Comparison of ENCODE assay signal across 9 cellular contexts in genomic region chr2:197502201-197502600, GRCh38. TPM values are rescaled to one million over a fixed set of nuclear protein-coding genes. Genes with fewer than 3 reads are reported as not detected.
DNase-seq lines count a peak whose midpoint lies in the region; ATAC-seq, FAIRE-seq and TF ChIP-seq lines count a peak whose summit lies in the region.
"Had no signal": no experiment of that assay in that cellular context is flagged by ENCODE, and none has a peak within 500 bp of the region (broad histone marks: within the 10 kb centered on the region; RNA-seq: fewer than 3 reads in every experiment).

No MANE protein-coding gene starts in this region.

- peaks cover 2 to 17% of the 10 kb centered on the region in 2 experiments for H3K36me3 ChIP-seq in GM12878 (ENCODE audit: control insufficient read depth in 2 of 2, insufficient read depth in 2 of 2, low read length in 1 of 2)
- H3K36me3 ChIP-seq in mesendoderm (ENCODE audit: control insufficient read depth, insufficient read depth, low read length): no peaks in the 10 kb centered on the region

- no peak for FAIRE-seq in GM12878 (lab: Jason Lieb, UNC)

- no peaks in the 10 kb centered on the region for H3K4me1 ChIP-seq in GM12878 (ENCODE audit: control insufficient read depth, insufficient read depth, low read length)
- H3K4me1 ChIP-seq in mesendoderm (ENCODE audit: control insufficient read depth, low read depth, low read length): peaks cover 2% of the 10 kb centered on the region

- H3K56ac ChIP-seq in mesendoderm (ENCODE audit: low read length): peak overlapping the region; percentile 58

- H3K9ac ChIP-seq in GM12878 (ENCODE audit: control insufficient read depth, insufficient read depth, low read length) (peak overlapping the region; percentile 97), mesendoderm (ENCODE audit: low read length) (peak overlapping the region; percentile 38)

- H3K4me2 ChIP-seq in GM12878 (ENCODE audit: control insufficient read depth, insufficient read depth): peak overlapping the region; percentile 96
- H3K4me2 ChIP-seq in mesendoderm (ENCODE audit: low read length): peak overlapping the region; percentile 30

- no peak overlapping the region for H2AFZ ChIP-seq in GM12878 (ENCODE audit: control insufficient read depth, low read depth, low read length)

- DNase-seq in AG04450 (ENCODE audit: low read depth, low spot score): no peak
- no peak for DNase-seq in HL-60 (ENCODE audit: low read depth in 1 of 2, low spot score in 1 of 2)
- DNase-seq in GM12878 (ENCODE audit: low read depth, low spot score): no peak
- no peak for DNase-seq in mesendoderm
- no peak for DNase-seq in NCI-H748 (lab: John Stamatoyannopoulos, UW; ENCODE audit: unreplicated experiment)
- no peak for DNase-seq in NCI-H1694 (lab: John Stamatoyannopoulos, UW)
- DNase-seq in inferior parietal cortex (ENCODE audit: extremely low spot score): no peak
- DNase-seq: posterior cingulate gyrus had no signal

- SMC1A ChIA-PET in GM12878 (lab: Charles Lee; ENCODE audit: uncharacterized antibody, unreplicated experiment): interaction anchor here (0.6 to 5.0 kb wide), 9 partner anchors 11 to 277 kb away, joined by 3 to 34 read pairs (median 4); partner anchors contain the start of genes COQ10B, MOB4 and SF3B1

- no peak overlapping the region for H3K4ac ChIP-seq in mesendoderm (ENCODE audit: low read depth, low read length)

- CTCF ChIA-PET in AG04450 (lab: Charles Lee): interaction anchor here (1.4 kb wide), 1 partner anchor 14 kb away, joined by 3 read pairs; the partner anchor contains the start of gene MOB4
- CTCF ChIA-PET in GM12878 (lab: Yijun Ruan, JAX): interaction anchor here (0.6 to 1.3 kb wide), 4 partner anchors 12 to 648 kb away, joined by 3 to 4 read pairs (median 4); no protein-coding TSS in a partner anchor

- no peak overlapping the region for H4K5ac ChIP-seq in mesendoderm (ENCODE audit: low read length)

- H3K4me3 ChIP-seq in AG04450 (ENCODE audit: low read depth, low read length): 0 out of 2 replicates have a peak overlapping the region, but pooled peaks have one; percentile 7
- H3K4me3 ChIP-seq in HL-60 (replicated peaks; ENCODE audit: insufficient read depth, low read length): peak overlapping the region; percentile 81
- peak overlapping the region; percentile 81 for H3K4me3 ChIP-seq in GM12878
- H3K4me3 ChIP-seq in mesendoderm (ENCODE audit: low read length): peak overlapping the region; percentile 6

- no peak overlapping the region for H2BK120ac ChIP-seq in mesendoderm (ENCODE audit: low read depth, low read length)

- no peak overlapping the region for H2BK15ac ChIP-seq in mesendoderm (replicated peaks; ENCODE audit: low read depth)

- RAD21 ChIA-PET in GM12878 (lab: Charles Lee; ENCODE audit: unreplicated experiment): interaction anchor here (0.7 to 5.5 kb wide), 5 partner anchors 13 to 1373 kb away, joined by 3 to 47 read pairs (median 7); partner anchors contain the start of genes COQ10B, MARS2 and MOB4

- H4K20me1 ChIP-seq in GM12878 (ENCODE audit: control insufficient read depth, insufficient read depth): no peaks in the 10 kb centered on the region

- no peak overlapping the region for H3K27ac ChIP-seq in AG04450 (ENCODE audit: low read depth, low read length)
- H3K27ac ChIP-seq in HL-60 (replicated peaks): 0 out of 2 replicates have a peak overlapping the region, but pooled peaks have one; percentile 6
- 0 out of 2 replicates have a peak overlapping the region, but pooled peaks have one; percentile 20 for H3K27ac ChIP-seq in GM12878 (ENCODE audit: control insufficient read depth, insufficient read depth)
- no peak overlapping the region for H3K27ac ChIP-seq in mesendoderm (ENCODE audit: low read depth, low read length)

- no peak overlapping the region for H2BK5ac ChIP-seq in mesendoderm (ENCODE audit: low read length)

- BruUV-seq in GM12878 (replicated peaks; lab: Mats Ljungman, UMichigan): no TSS peak

- no peak for TF ChIP-seq RAD21 in GM12878 (IDR thresholded peaks at IDR 0.05; ENCODE audit: insufficient read depth, low read depth, low read length)

- POLR2A ChIA-PET in AG04450 (lab: Yijun Ruan, JAX): interaction anchor here (0.7 kb wide), 1 partner anchor 49 kb away, joined by 3 read pairs; the partner anchor contains the start of gene COQ10B
- POLR2A ChIA-PET in GM12878 (lab: Charles Lee): interaction anchor here (0.8 to 12.1 kb wide), 7 partner anchors 11 to 203 kb away, joined by 3 to 156 read pairs (median 24); partner anchors contain the start of genes COQ10B, MARS2, MOB4 and SF3B1

- H3K79me2 ChIP-seq in GM12878 (ENCODE audit: control insufficient read depth, insufficient read depth, low read length): peaks cover 72% of the 10 kb centered on the region
- H3K79me2 ChIP-seq in mesendoderm (ENCODE audit: control insufficient read depth, insufficient read depth, low read length): peaks cover 53% of the 10 kb centered on the region

- TF ChIP-seq POLR2A in GM12878 (IDR thresholded peaks at IDR 0.05; ENCODE audit: low read depth, low read length): no peak

- no peak overlapping the region for H3K18ac ChIP-seq in mesendoderm (ENCODE audit: low read length)

- H4K8ac ChIP-seq in mesendoderm (ENCODE audit: low read depth, low read length): no peak overlapping the region

- in situ Hi-C loops in GM12878 (cut with MboI): no loop called here

- peaks cover 5% of the 10 kb centered on the region for H3K79me1 ChIP-seq in mesendoderm (ENCODE audit: low read length)

- 95% methylated on average over 4 of the region's 4 CpGs for WGBS in GM12878 (ENCODE audit: insufficient coverage, insufficient replicate concordance, low lambda C conversion rate, missing lambda C conversion rate)
- no CpG with 5 or more reads among the region's 4 CpGs for WGBS in mesendoderm (ENCODE audit: extremely low coverage, insufficient coverage, low lambda C conversion rate)

- intact Hi-C loops in GM12878 (cut with micrococcal nuclease; ENCODE audit: unreplicated experiment): no loop called here

- ATAC-seq in GM12878 (no peak), HG02759 (IDR thresholded peaks at IDR 0.05; ENCODE audit: unreplicated experiment) (no peak)

- H3K9me3 ChIP-seq in AG04450 (ENCODE audit: control insufficient read depth, insufficient read depth, low read length) (no peaks in the 10 kb centered on the region; the same call in 1 of the 2 replicates), GM12878 (replicated peaks; ENCODE audit: control insufficient read depth, insufficient read depth, low read length) (no peaks in the 10 kb centered on the region)

- H2AK5ac ChIP-seq in mesendoderm (ENCODE audit: low read length): no peak overlapping the region

- TF ChIP-seq EP300 in GM12878 (IDR thresholded peaks at IDR 0.05; ENCODE audit: borderline replicate concordance in 1 of 2, control insufficient read depth in 1 of 2, low read depth in 2 of 2, low read length in 2 of 2): no peak

- TF ChIP-seq CTCF in AG04450 (IDR thresholded peaks at IDR 0.05; ENCODE audit: low read depth, low read length) (no peak), HL-60 (IDR thresholded peaks at IDR 0.05; ENCODE audit: insufficient read depth, low read length) (no peak), GM12878 (IDR thresholded peaks at IDR 0.05 in 2 of 3, conservative IDR thresholded peaks at IDR 0.05 in 1 of 3; ENCODE audit: control insufficient read depth in 2 of 3, extremely low read depth in 1 of 3, insufficient read depth in 1 of 3, low read depth in 3 of 3, low read length in 3 of 3) (no peak)

- H3K27me3 ChIP-seq in AG04450 (ENCODE audit: control insufficient read depth, insufficient read depth, low read length): no peaks in the 10 kb centered on the region
- H3K27me3 ChIP-seq in HL-60 (ENCODE audit: insufficient read depth, poor library complexity, severe bottlenecking): no peaks in the 10 kb centered on the region
- H3K27me3 ChIP-seq in GM12878 (replicated peaks in 1 of 2; ENCODE audit: control insufficient read depth in 2 of 2, insufficient read depth in 2 of 2, low read length in 1 of 2): no peaks in the 10 kb centered on the region
- H3K27me3 ChIP-seq in mesendoderm (ENCODE audit: insufficient read depth, low read length, poor library complexity): no peaks in the 10 kb centered on the region

- no peak overlapping the region for H3K23ac ChIP-seq in mesendoderm (ENCODE audit: low read length)

RNA-seq across cellular contexts. Expression of gene HSPE1, which starts 2.0 kb away (rescaled TPM):
- polyA plus RNA-seq in AG04450 (2011; rRNA removed) (81.2 and 134 TPM in 2 replicates), GM12878 (2011; rRNA removed) (259 and 411 TPM in 2 replicates), GM12878 (2014; fragmentation: Illumina TruSeq; extraction: Trizol) (498 and 661 TPM in 2 replicates), GM12878 (2014; fragmentation: Nextera tagmentation; extraction: Ambion mirVana) (100 to 1,000 TPM; 872 to 988 TPM), GM12878 (2014; rRNA removed) (488 and 513 TPM in 2 replicates), GM12878 (2016; fragmentation: Nextera tagmentation; extraction: Ambion mirVana) (1,000 to 10,000 TPM; 1,051 to 1,096 TPM)
- polyA minus RNA-seq in AG04450 (2011; rRNA and poly(A)+ RNA removed): 10.2 and 24.1 TPM in 2 replicates
- total RNA-seq in GM12878 (2013; cell fraction: nucleolus; rRNA removed): 58.4 and 59.6 TPM in 2 replicates
- total RNA-seq in GM12878 (2014; rRNA removed) (210 and 211 TPM in 2 replicates), GM12878 (2014; rRNA removed; fragmentation: Illumina TruSeq; extraction: Trizol) (421 and 442 TPM in 2 replicates), GM12878 (2021) (174 and 180 TPM in 2 replicates)
- polyA plus RNA-seq in GM12878 (2011; ENCODE audit: low read depth): 119 TPM
- 72.8 and 91.8 TPM in 2 replicates for polyA plus RNA-seq in GM12878 (2011; cell fraction: cytosol; rRNA removed)
- 62.7 and 81.2 TPM in 2 replicates for polyA plus RNA-seq in GM12878 (2011; cell fraction: nucleus; rRNA removed)
- 175 and 372 TPM in 2 replicates for polyA plus RNA-seq in GM12878 (2012)
- 31.4 and 46.9 TPM in 2 replicates for polyA minus RNA-seq in GM12878 (2011; rRNA and poly(A)+ RNA removed)
- polyA minus RNA-seq in GM12878 (2011; cell fraction: cytosol; rRNA and poly(A)+ RNA removed): 11.3 and 15.9 TPM in 2 replicates
- 35.8 and 59.9 TPM in 2 replicates for polyA minus RNA-seq in GM12878 (2011; cell fraction: nucleus; rRNA and poly(A)+ RNA removed)
- 912 TPM for polyA plus RNA-seq in mesendoderm (2013, experiment 1 of 2)
- 910 TPM for polyA plus RNA-seq in mesendoderm (2013, experiment 2 of 2)

RNA-seq across cellular contexts. Expression of gene HSPD1, which starts 2.6 kb away (rescaled TPM):
- polyA plus RNA-seq in AG04450 (2011; rRNA removed) (216 and 283 TPM in 2 replicates), GM12878 (2011; rRNA removed) (529 and 804 TPM in 2 replicates), GM12878 (2014; fragmentation: Illumina TruSeq; extraction: Trizol) (812 and 992 TPM in 2 replicates), GM12878 (2014; fragmentation: Nextera tagmentation; extraction: Ambion mirVana) (100 to 1,000 TPM; 659 to 997 TPM), GM12878 (2014; rRNA removed) (430 and 462 TPM in 2 replicates), GM12878 (2016; fragmentation: Nextera tagmentation; extraction: Ambion mirVana) (1,000 to 10,000 TPM; 1,157 to 1,169 TPM)
- polyA minus RNA-seq in AG04450 (2011; rRNA and poly(A)+ RNA removed): 148 and 206 TPM in 2 replicates
- total RNA-seq in GM12878 (2013; cell fraction: nucleolus; rRNA removed): 368 and 375 TPM in 2 replicates
- total RNA-seq in GM12878 (2014; rRNA removed) (345 and 394 TPM in 2 replicates), GM12878 (2014; rRNA removed; fragmentation: Illumina TruSeq; extraction: Trizol) (701 and 730 TPM in 2 replicates), GM12878 (2021) (578 and 595 TPM in 2 replicates)
- 218 TPM for polyA plus RNA-seq in GM12878 (2011; ENCODE audit: low read depth)
- 216 and 238 TPM in 2 replicates for polyA plus RNA-seq in GM12878 (2011; cell fraction: cytosol; rRNA removed)
- 220 and 335 TPM in 2 replicates for polyA plus RNA-seq in GM12878 (2011; cell fraction: nucleus; rRNA removed)
- 269 and 346 TPM in 2 replicates for polyA plus RNA-seq in GM12878 (2012)
- 323 and 432 TPM in 2 replicates for polyA minus RNA-seq in GM12878 (2011; rRNA and poly(A)+ RNA removed)
- 184 and 232 TPM in 2 replicates for polyA minus RNA-seq in GM12878 (2011; cell fraction: cytosol; rRNA and poly(A)+ RNA removed)
- 150 and 246 TPM in 2 replicates for polyA minus RNA-seq in GM12878 (2011; cell fraction: nucleus; rRNA and poly(A)+ RNA removed)
- 828 TPM for polyA plus RNA-seq in mesendoderm (2013, experiment 1 of 2)
- polyA plus RNA-seq in mesendoderm (2013, experiment 2 of 2): 823 TPM

RNA-seq across cellular contexts. Expression of gene MOB4, which starts 13.7 kb away (rescaled TPM):
- 36.1 and 58.9 TPM in 2 replicates for polyA plus RNA-seq in AG04450 (2011; rRNA removed)
- polyA minus RNA-seq in AG04450 (2011; rRNA and poly(A)+ RNA removed): 10.1 and 20.2 TPM in 2 replicates
- total RNA-seq in GM12878 (2013; cell fraction: nucleolus; rRNA removed): 29.3 and 31.9 TPM in 2 replicates
- 16.8 and 23.0 TPM in 2 replicates for total RNA-seq in GM12878 (2014; rRNA removed)
- total RNA-seq in GM12878 (2014; rRNA removed; fragmentation: Illumina TruSeq; extraction: Trizol): 23.7 and 24.9 TPM in 2 replicates
- 13.5 and 16.1 TPM in 2 replicates for total RNA-seq in GM12878 (2021)
- 10.6 TPM for polyA plus RNA-seq in GM12878 (2011; ENCODE audit: low read depth)
- polyA plus RNA-seq in GM12878 (2011; rRNA removed): 36.6 and 75.5 TPM in 2 replicates
- polyA plus RNA-seq in GM12878 (2011; cell fraction: cytosol; rRNA removed): 12.5 and 13.1 TPM in 2 replicates
- 12.7 and 14.2 TPM in 2 replicates for polyA plus RNA-seq in GM12878 (2011; cell fraction: nucleus; rRNA removed)
- 22.9 and 24.5 TPM in 2 replicates for polyA plus RNA-seq in GM12878 (2012)
- 17.0 and 22.1 TPM in 2 replicates for polyA plus RNA-seq in GM12878 (2014; fragmentation: Illumina TruSeq; extraction: Trizol)
- polyA plus RNA-seq in GM12878 (2014; fragmentation: Nextera tagmentation; extraction: Ambion mirVana): 10 to 100 TPM; 40.6 to 43.4 TPM
- polyA plus RNA-seq in GM12878 (2014; rRNA removed): 17.1 and 28.2 TPM in 2 replicates
- 10 to 100 TPM; 42.2 to 44.2 TPM for polyA plus RNA-seq in GM12878 (2016; fragmentation: Nextera tagmentation; extraction: Ambion mirVana)
- polyA minus RNA-seq in GM12878 (2011; rRNA and poly(A)+ RNA removed): 15.8 and 23.4 TPM in 2 replicates
- polyA minus RNA-seq in GM12878 (2011; cell fraction: cytosol; rRNA and poly(A)+ RNA removed): 8.2 and 10.3 TPM in 2 replicates
- 7.6 and 13.2 TPM in 2 replicates for polyA minus RNA-seq in GM12878 (2011; cell fraction: nucleus; rRNA and poly(A)+ RNA removed)
- 67.2 TPM for polyA plus RNA-seq in mesendoderm (2013, experiment 1 of 2)
- 67.7 TPM for polyA plus RNA-seq in mesendoderm (2013, experiment 2 of 2)

RNA-seq across cellular contexts. Expression of gene COQ10B, which starts 48.8 kb away (rescaled TPM):
- polyA plus RNA-seq in AG04450 (2011; rRNA removed): 5.8 and 8.8 TPM in 2 replicates
- 6.4 and 8.8 TPM in 2 replicates for polyA minus RNA-seq in AG04450 (2011; rRNA and poly(A)+ RNA removed)
- total RNA-seq in GM12878 (2013; cell fraction: nucleolus; rRNA removed): 8.4 and 12.0 TPM in 2 replicates
- 14.5 and 17.3 TPM in 2 replicates for total RNA-seq in GM12878 (2014; rRNA removed)
- 16.9 and 18.2 TPM in 2 replicates for total RNA-seq in GM12878 (2014; rRNA removed; fragmentation: Illumina TruSeq; extraction: Trizol)
- 9.9 and 10.3 TPM in 2 replicates for total RNA-seq in GM12878 (2021)
- 8.4 TPM for polyA plus RNA-seq in GM12878 (2011; ENCODE audit: low read depth)
- 3.6 and 4.5 TPM in 2 replicates for polyA plus RNA-seq in GM12878 (2011; rRNA removed)
- 1.8 and 2.5 TPM in 2 replicates for polyA plus RNA-seq in GM12878 (2011; cell fraction: cytosol; rRNA removed)
- 1.3 and 2.9 TPM in 2 replicates for polyA plus RNA-seq in GM12878 (2011; cell fraction: nucleus; rRNA removed)
- polyA plus RNA-seq in GM12878 (2012): 9.5 and 11.9 TPM in 2 replicates
- polyA plus RNA-seq in GM12878 (2014; fragmentation: Illumina TruSeq; extraction: Trizol): 13.2 and 18.9 TPM in 2 replicates
- polyA plus RNA-seq in GM12878 (2014; fragmentation: Nextera tagmentation; extraction: Ambion mirVana): 10 to 100 TPM in 1 of 2 experiments, 1 to 10 TPM in 1; 7.7 to 13.1 TPM
- polyA plus RNA-seq in GM12878 (2014; rRNA removed): 7.3 and 8.3 TPM in 2 replicates
- 10 to 100 TPM; 21.8 to 23.2 TPM for polyA plus RNA-seq in GM12878 (2016; fragmentation: Nextera tagmentation; extraction: Ambion mirVana)
- 2.9 and 5.9 TPM in 2 replicates for polyA minus RNA-seq in GM12878 (2011; rRNA and poly(A)+ RNA removed)
- polyA minus RNA-seq in GM12878 (2011; cell fraction: cytosol; rRNA and poly(A)+ RNA removed): 3.7 and 6.1 TPM in 2 replicates
- polyA minus RNA-seq in GM12878 (2011; cell fraction: nucleus; rRNA and poly(A)+ RNA removed): 9.6 and 13.0 TPM in 2 replicates
- polyA plus RNA-seq in mesendoderm (2013, experiment 1 of 2): 11.6 TPM
- polyA plus RNA-seq in mesendoderm (2013, experiment 2 of 2): 11.5 TPM

Comparison
In these comparisons a context has a peak if more than half of its experiments do, and no peak if none do; other contexts are left out.
1. H3K27ac ChIP-seq: peak in HL-60 (single experiment) and GM12878 (single experiment); none in AG04450 (single experiment) and mesendoderm (single experiment).
2. H3K4me3 ChIP-seq: peak in every context shown above with its lines; median percentile 81 in HL-60; 81 in GM12878; 7 in AG04450; 6 in mesendoderm.